Comparison of ENCODE assay signal across 1 cellular context in the genomic region with DNA sequence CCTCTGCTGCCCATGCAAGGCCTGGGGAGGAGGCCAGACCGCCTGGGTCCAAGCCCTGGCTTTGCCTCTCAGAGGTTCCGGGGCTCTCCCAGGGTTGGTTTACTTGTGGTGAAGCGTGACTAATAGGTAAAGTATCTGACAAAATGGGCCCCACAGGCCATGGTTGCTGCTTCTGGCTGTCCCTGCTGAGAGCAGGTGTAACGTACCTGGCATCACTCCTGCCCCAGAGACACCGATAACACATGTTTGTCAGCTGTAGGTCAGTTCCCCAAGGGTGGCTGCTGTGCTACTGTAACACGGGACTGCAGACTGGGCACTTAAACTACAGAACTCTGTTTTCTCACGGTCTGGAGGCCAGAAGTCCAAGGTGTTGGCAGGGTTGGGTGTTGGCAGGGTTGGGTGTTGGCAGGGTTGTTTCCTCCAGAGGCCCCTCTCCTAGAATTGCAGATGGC.
TF ChIP-seq lines count a peak whose summit lies in the region.

No MANE protein-coding gene starts in this region.

TF ChIP-seq in HCT116, 20 proteins besides CTCF, POLR2A, EP300 and RAD21:
- no peak for TF ChIP-seq TCF7L2 (IDR thresholded peaks at IDR 0.05; ENCODE audit: borderline replicate concordance, extremely low read depth, insufficient read depth, insufficient read length)
- TF ChIP-seq, protein P1, sequence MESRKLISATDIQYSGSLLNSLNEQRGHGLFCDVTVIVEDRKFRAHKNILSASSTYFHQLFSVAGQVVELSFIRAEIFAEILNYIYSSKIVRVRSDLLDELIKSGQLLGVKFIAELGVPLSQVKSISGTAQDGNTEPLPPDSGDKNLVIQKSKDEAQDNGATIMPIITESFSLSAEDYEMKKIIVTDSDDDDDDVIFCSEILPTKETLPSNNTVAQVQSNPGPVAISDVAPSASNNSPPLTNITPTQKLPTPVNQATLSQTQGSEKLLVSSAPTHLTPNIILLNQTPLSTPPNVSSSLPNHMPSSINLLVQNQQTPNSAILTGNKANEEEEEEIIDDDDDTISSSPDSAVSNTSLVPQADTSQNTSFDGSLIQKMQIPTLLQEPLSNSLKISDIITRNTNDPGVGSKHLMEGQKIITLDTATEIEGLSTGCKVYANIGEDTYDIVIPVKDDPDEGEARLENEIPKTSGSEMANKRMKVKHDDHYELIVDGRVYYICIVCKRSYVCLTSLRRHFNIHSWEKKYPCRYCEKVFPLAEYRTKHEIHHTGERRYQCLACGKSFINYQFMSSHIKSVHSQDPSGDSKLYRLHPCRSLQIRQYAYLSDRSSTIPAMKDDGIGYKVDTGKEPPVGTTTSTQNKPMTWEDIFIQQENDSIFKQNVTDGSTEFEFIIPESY (IDR thresholded peaks at IDR 0.05; ENCODE audit: extremely low read depth, insufficient replicate concordance, low read length): no peak
- no peak for TF ChIP-seq YY1 (IDR thresholded peaks at IDR 0.05; ENCODE audit: extremely low read depth, insufficient replicate concordance, low read depth, low read length)
- TF ChIP-seq FOSL1 (IDR thresholded peaks at IDR 0.05; ENCODE audit: low read depth): no peak
- TF ChIP-seq CEBPB (IDR thresholded peaks at IDR 0.05; ENCODE audit: low read depth): no peak
